Comparison of ENCODE assay signal across 1 cellular context in genomic region chr6:39670519-39670918, GRCh38.
TF ChIP-seq lines count a peak whose summit lies in the region.

No MANE protein-coding gene starts in this region.

TF ChIP-seq in HepG2, 621 proteins besides CTCF, POLR2A, EP300 and RAD21 (continued from another document):
- TF ChIP-seq ZBTB2 (CRISPR knock-in tag; IDR thresholded peaks at IDR 0.05; ENCODE audit: low read depth) (no peak), ZNF263 (CRISPR knock-in tag; IDR thresholded peaks at IDR 0.05) (peak; percentile 84), ZSCAN31 (CRISPR knock-in tag; IDR thresholded peaks at IDR 0.05; ENCODE audit: low read depth) (no peak), ARID5B (CRISPR knock-in tag; IDR thresholded peaks at IDR 0.05) (0 out of 2 replicates have a peak, but pooled peaks have one; percentile 18), MAZ (IDR thresholded peaks at IDR 0.05; ENCODE audit: borderline replicate concordance, low read depth, low read length) (no peak), MAZ (CRISPR knock-in tag; IDR thresholded peaks at IDR 0.05; ENCODE audit: low read depth) (no peak), ZNF446 (CRISPR knock-in tag; IDR thresholded peaks at IDR 0.05) (no peak), ZNF710 (CRISPR knock-in tag; IDR thresholded peaks at IDR 0.05; ENCODE audit: borderline replicate concordance) (no peak), FOXA3 (CRISPR knock-in tag; IDR thresholded peaks at IDR 0.05) (peak; percentile 34; the same call in 1 of the 2 replicates), HNF4A (CRISPR knock-in tag; IDR thresholded peaks at IDR 0.05) (peak; percentile 43)
TF ChIP-seq in HepG2: peak in this region for 6.
